ENCODE assay signal across 18 cellular contexts in genomic region chr11:19790831-19791552, GRCh38.
DNase-seq lines count a peak whose midpoint lies in the region; ATAC-seq and TF ChIP-seq lines count a peak whose summit lies in the region.
"Had no signal": no experiment of that assay in that cellular context is flagged by ENCODE, and none has a peak within 500 bp of the region (broad histone marks: within the 10 kb centered on the region; RNA-seq: fewer than 3 reads in every experiment).

No MANE protein-coding gene starts in this region.

- no peaks in the 10 kb centered on the region for H3K9me3 Mint-ChIP-seq in CD8-positive, alpha-beta memory T cell
- no peaks in the 10 kb centered on the region for H3K9me3 Mint-ChIP-seq in Caco-2 (ENCODE audit: unreplicated experiment)
- H3K9me3 Mint-ChIP-seq in chondrocyte (ENCODE audit: low read depth) = no peaks in the 10 kb centered on the region
- H3K9me3 Mint-ChIP-seq: CD14-positive monocyte had no signal

- ATAC-seq in GM18508 (IDR thresholded peaks at IDR 0.05; ENCODE audit: insufficient read depth, unreplicated experiment) (peak; percentile 40), GM21526 (IDR thresholded peaks at IDR 0.05; ENCODE audit: low FRiP score, unreplicated experiment) (peak; percentile 87), left colon (peak; percentile 81)

- POLR2A ChIA-PET in CD8-positive, alpha-beta memory T cell (lab: Charles Lee) = no interaction called here
- POLR2A ChIA-PET in Caco-2 (lab: Charles Lee) = no interaction called here

- no peaks in the 10 kb centered on the region for H3K9me3 ChIP-seq in CD8-positive, alpha-beta memory T cell (ENCODE audit: low read length)
- H3K9me3 ChIP-seq in Caco-2 = no peaks in the 10 kb centered on the region
- H3K9me3 ChIP-seq: ascending aorta had no signal

- H3K4me1 Mint-ChIP-seq in CD8-positive, alpha-beta memory T cell = no peaks in the 10 kb centered on the region
- H3K4me1 Mint-ChIP-seq in Caco-2 (ENCODE audit: low read depth, unreplicated experiment) (peaks cover 52% of the 10 kb centered on the region), chondrocyte (ENCODE audit: low read depth) (peaks cover 21% of the 10 kb centered on the region)
- H3K4me1 Mint-ChIP-seq: CD14-positive monocyte had no signal

- peak; percentile 12 for DNase-seq in HT-29 (ENCODE audit: low spot score)
- DNase-seq in left colon = peak; percentile 76 to 95
- DNase-seq in CD8-positive, alpha-beta memory T cell = no peak
- no peak for DNase-seq in Caco-2
- DNase-seq in NOMO-1 treated with DMSO at 0.1 percent for 48 hours (lab: John Stamatoyannopoulos, UW; ENCODE audit: unreplicated experiment) = no peak
- no peak for DNase-seq in chondrocyte (ENCODE audit: low spot score)
- DNase-seq: activated T-cell treated with anti-CD3 and anti-CD28 coated beads for 4 hours; effector memory CD4-positive, alpha-beta T cell; NCI-H2227 treated with DMSO at 0.1 percent for 48 hours; stimulated activated CD4-positive, alpha-beta T cell treated with anti-CD3 and anti-CD28 coated beads, Interleukin-2, amount 100 ng/mL, for 24 hours; stimulated activated naive CD4-positive, alpha-beta T cell; WERI-Rb-1 had no signal

- no peak overlapping the region for H3K27ac ChIP-seq in CD8-positive, alpha-beta memory T cell (ENCODE audit: low read depth, low read length)
- H3K27ac ChIP-seq: RWPE1, WERI-Rb-1 had no signal

- H3K27me3 Mint-ChIP-seq in CD8-positive, alpha-beta memory T cell = peaks cover 1 to 8% of the 10 kb centered on the region in 2 donors
- H3K27me3 Mint-ChIP-seq in Caco-2 (ENCODE audit: insufficient read depth, unreplicated experiment) = no peaks in the 10 kb centered on the region
- H3K27me3 Mint-ChIP-seq in chondrocyte (ENCODE audit: low read depth) = no peaks in the 10 kb centered on the region

- H3K36me3 Mint-ChIP-seq in CD8-positive, alpha-beta memory T cell = no peaks in the 10 kb centered on the region
- no peaks in the 10 kb centered on the region for H3K36me3 Mint-ChIP-seq in Caco-2 (ENCODE audit: insufficient read depth, unreplicated experiment)
- peaks cover 5% of the 10 kb centered on the region for H3K36me3 Mint-ChIP-seq in chondrocyte (ENCODE audit: low read depth)
- H3K36me3 Mint-ChIP-seq: CD14-positive monocyte had no signal

- H3K27me3 ChIP-seq in CD8-positive, alpha-beta memory T cell (ENCODE audit: insufficient read depth, low read length, poor library complexity, severe bottlenecking) = no peaks in the 10 kb centered on the region
- no peaks in the 10 kb centered on the region for H3K27me3 ChIP-seq in Caco-2 (replicated peaks; ENCODE audit: control insufficient read depth, insufficient read depth, low read length)
- H3K27me3 ChIP-seq: ascending aorta had no signal

- H3K4me3 ChIP-seq in CD8-positive, alpha-beta memory T cell (ENCODE audit: low read length) = no peak overlapping the region
- H3K4me3 ChIP-seq in Caco-2 (ENCODE audit: low read depth, low read length) = no peak overlapping the region
- H3K4me3 ChIP-seq: ascending aorta, lung had no signal

- CTCF ChIA-PET in CD8-positive, alpha-beta memory T cell (lab: Charles Lee) = no interaction called here
- CTCF ChIA-PET in Caco-2 (lab: Charles Lee) = interaction anchor here (0.6 kb wide), 1 partner anchor 719 kb away, joined by 7 read pairs; no protein-coding TSS in a partner anchor

- H3K36me3 ChIP-seq in CD8-positive, alpha-beta memory T cell (ENCODE audit: insufficient read depth, low read length) = no peaks in the 10 kb centered on the region
- no peaks in the 10 kb centered on the region for H3K36me3 ChIP-seq in Caco-2 (ENCODE audit: control insufficient read depth, insufficient read depth, low read length)
- H3K36me3 ChIP-seq: WERI-Rb-1 had no signal

- no peaks in the 10 kb centered on the region for H3K4me1 ChIP-seq in CD8-positive, alpha-beta memory T cell (ENCODE audit: insufficient read depth, low read length)
- H3K4me1 ChIP-seq in Caco-2 = peaks cover 48% of the 10 kb centered on the region

- no peak overlapping the region for H3K4me3 Mint-ChIP-seq in CD8-positive, alpha-beta memory T cell
- H3K4me3 Mint-ChIP-seq in Caco-2 (ENCODE audit: unreplicated experiment) = no peak overlapping the region
- no peak overlapping the region for H3K4me3 Mint-ChIP-seq in chondrocyte (ENCODE audit: unreplicated experiment)
- H3K4me3 Mint-ChIP-seq: CD14-positive monocyte had no signal

- BruUV-seq in Caco-2 (replicated peaks; lab: Mats Ljungman, UMichigan) = no TSS peak

- intact Hi-C loops in left colon (cut with DNase I, micrococcal nuclease) (no loop called here), Caco-2 (cut with micrococcal nuclease; ENCODE audit: unreplicated experiment) (no loop called here)

- TF ChIP-seq CTCF in Caco-2 (IDR thresholded peaks at IDR 0.05; ENCODE audit: insufficient read depth in 1 of 2, low read depth in 1 of 2, low read length in 1 of 2, severe bottlenecking in 1 of 2, unreplicated experiment in 1 of 2) (no peak), chondrocyte (IDR thresholded peaks at IDR 0.05) (no peak)

- H3K27ac Mint-ChIP-seq in CD8-positive, alpha-beta memory T cell = no peak overlapping the region
- H3K27ac Mint-ChIP-seq in Caco-2 (ENCODE audit: unreplicated experiment) (no peak overlapping the region), chondrocyte (ENCODE audit: unreplicated experiment) (no peak overlapping the region)

Comparison
In these comparisons a context has a peak if more than half of its experiments do, and no peak if none do; other contexts are left out.
1. DNase-seq: peak in HT-29 (single experiment) and left colon (2 of 2); none in CD8-positive, alpha-beta memory T cell (0 of 5), Caco-2 (0 of 2), NOMO-1 treated with DMSO at 0.1 percent for 48 hours (single experiment) and chondrocyte (single experiment).
2. Peak in every context shown above with its lines, with median percentiles within 50 percentile points of each other: ATAC-seq.